29 cellular contexts compared by ENCODE assay signal in genomic region chr5:22341406-22341805, GRCh38.
DNase-seq lines count a peak whose midpoint lies in the region; TF ChIP-seq lines count a peak whose summit lies in the region.
"Had no signal": no experiment of that assay in that cellular context is flagged by ENCODE, and none has a peak within 500 bp of the region (broad histone marks: within the 10 kb centered on the region; RNA-seq: fewer than 3 reads in every experiment).

No MANE protein-coding gene starts in this region.

- H3K36me3 ChIP-seq in osteoblast (ENCODE audit: insufficient read depth, low read length), result no peaks in the 10 kb centered on the region
- H3K36me3 ChIP-seq: BE2C; BLaER1; BLaER1 treated with 17β-estradiol and CSF1 and Interleukin-3, amounts not matched to agents 10 nM and 100 nM had no signal

- no peaks in the 10 kb centered on the region for H3K79me2 ChIP-seq in osteoblast (ENCODE audit: insufficient read depth, low read length)

- DNase-seq in inferior parietal cortex (ENCODE audit: extremely low spot score) (peak; percentile 29), osteoblast (ENCODE audit: insufficient read length, low spot score, missing footprints) (peak; percentile 23), epidermal melanocyte (ENCODE audit: insufficient read length, low spot score) (no peak), OCI-M1 (lab: John Stamatoyannopoulos, UW) (no peak)
- DNase-seq: 8988T; ACHN; AML-193; BE2C; C1 segment of cervical spinal cord; Caco-2; Calu3; CD4-positive, alpha-beta memory T cell; CD4-positive, alpha-beta T cell; CD4-positive, CD25-positive, alpha-beta regulatory T cell; CD8-positive, alpha-beta memory T cell; CD8-positive, alpha-beta T cell; COR-L47; DMS 273 treated with DMSO at 0.1 percent for 48 hours; DMS153; DMS53; DMS79; DMS79 treated with DMSO at 0.1 percent for 48 hours; DND-41; EL had no signal

- H3K27ac ChIP-seq in osteoblast (ENCODE audit: low read depth, low read length), result no peak overlapping the region
- H3K27ac ChIP-seq: 22Rv1; A549; BLaER1; BLaER1 treated with 17β-estradiol and CSF1 and Interleukin-3, amounts not matched to agents 10 nM and 100 nM; C4-2B had no signal

- no peaks in the 10 kb centered on the region for H3K27me3 ChIP-seq in osteoblast (ENCODE audit: insufficient read depth, low read length)
- H3K27me3 ChIP-seq: BE2C; BLaER1; BLaER1 treated with 17β-estradiol and CSF1 and Interleukin-3, amounts not matched to agents 10 nM and 100 nM had no signal

- no peak overlapping the region for H2AFZ ChIP-seq in osteoblast (ENCODE audit: low read length)

- H4K20me1 ChIP-seq in osteoblast (ENCODE audit: insufficient read depth, low read length), result no peaks in the 10 kb centered on the region
- H4K20me1 ChIP-seq: BLaER1; BLaER1 treated with 17β-estradiol and CSF1 and Interleukin-3, amounts not matched to agents 10 nM and 100 nM had no signal

- H3K4me3 ChIP-seq in osteoblast (ENCODE audit: insufficient read depth, low read length), result no peak overlapping the region
- H3K4me3 ChIP-seq: A549; BLaER1; BLaER1 treated with 17β-estradiol and CSF1 and Interleukin-3, amounts not matched to agents 10 nM and 100 nM had no signal

- no peaks in the 10 kb centered on the region for H3K4me1 ChIP-seq in osteoblast (ENCODE audit: insufficient read depth, low read length)
- H3K4me1 ChIP-seq: A549, BE2C, BLaER1, Caco-2 had no signal

- H3K9me3 ChIP-seq in osteoblast (ENCODE audit: low read depth, low read length), result peaks cover 3% of the 10 kb centered on the region
- H3K9me3 ChIP-seq: A549, BE2C, Caco-2 had no signal

- no peak for TF ChIP-seq CTCF in osteoblast (IDR thresholded peaks at IDR 0.05; ENCODE audit: extremely low read depth, low read depth, low read length)

- no peak overlapping the region for H3K4me2 ChIP-seq in osteoblast (ENCODE audit: insufficient read depth, low read length)
- H3K4me2 ChIP-seq: A549, BLaER1 had no signal

Comparison
In these comparisons a context has a peak if more than half of its experiments do, and no peak if none do; other contexts are left out.
1. DNase-seq: peak in inferior parietal cortex (single experiment) and osteoblast (single experiment); none in epidermal melanocyte (single experiment) and OCI-M1 (single experiment).